1 cellular context compared by ENCODE assay signal in the genomic region with DNA sequence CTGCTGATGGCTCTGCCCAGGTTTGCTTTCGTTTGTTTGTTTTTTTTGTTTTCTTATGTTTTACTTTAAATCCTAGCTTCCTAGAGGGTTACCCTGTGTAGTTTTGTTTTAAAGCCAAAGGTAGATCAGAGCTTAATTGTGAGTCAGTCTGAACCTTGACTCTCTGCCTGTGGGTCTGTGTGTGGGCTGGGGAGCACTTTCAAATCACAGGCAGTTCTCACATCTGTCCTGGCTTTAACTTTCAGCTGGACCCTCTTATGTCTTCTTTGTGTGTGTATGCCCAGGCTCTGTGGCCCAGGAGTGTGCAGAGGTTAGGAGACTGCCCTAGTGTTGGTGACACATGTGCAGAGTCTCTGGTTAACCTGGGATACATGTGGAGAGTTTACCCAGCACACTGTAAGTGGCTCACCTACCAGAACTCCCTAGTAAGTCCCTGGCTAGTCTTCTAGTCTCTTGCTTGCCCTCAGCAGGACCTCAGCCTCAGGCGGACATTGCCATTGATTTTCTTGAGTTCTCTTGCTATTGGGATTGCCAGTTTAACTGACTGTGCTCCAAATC.
TF ChIP-seq lines count a peak whose summit lies in the region.

No MANE protein-coding gene starts in this region.

TF ChIP-seq in HepG2, 621 proteins besides CTCF, POLR2A, EP300 and RAD21 (continued from another document):
- TF ChIP-seq, protein P1, sequence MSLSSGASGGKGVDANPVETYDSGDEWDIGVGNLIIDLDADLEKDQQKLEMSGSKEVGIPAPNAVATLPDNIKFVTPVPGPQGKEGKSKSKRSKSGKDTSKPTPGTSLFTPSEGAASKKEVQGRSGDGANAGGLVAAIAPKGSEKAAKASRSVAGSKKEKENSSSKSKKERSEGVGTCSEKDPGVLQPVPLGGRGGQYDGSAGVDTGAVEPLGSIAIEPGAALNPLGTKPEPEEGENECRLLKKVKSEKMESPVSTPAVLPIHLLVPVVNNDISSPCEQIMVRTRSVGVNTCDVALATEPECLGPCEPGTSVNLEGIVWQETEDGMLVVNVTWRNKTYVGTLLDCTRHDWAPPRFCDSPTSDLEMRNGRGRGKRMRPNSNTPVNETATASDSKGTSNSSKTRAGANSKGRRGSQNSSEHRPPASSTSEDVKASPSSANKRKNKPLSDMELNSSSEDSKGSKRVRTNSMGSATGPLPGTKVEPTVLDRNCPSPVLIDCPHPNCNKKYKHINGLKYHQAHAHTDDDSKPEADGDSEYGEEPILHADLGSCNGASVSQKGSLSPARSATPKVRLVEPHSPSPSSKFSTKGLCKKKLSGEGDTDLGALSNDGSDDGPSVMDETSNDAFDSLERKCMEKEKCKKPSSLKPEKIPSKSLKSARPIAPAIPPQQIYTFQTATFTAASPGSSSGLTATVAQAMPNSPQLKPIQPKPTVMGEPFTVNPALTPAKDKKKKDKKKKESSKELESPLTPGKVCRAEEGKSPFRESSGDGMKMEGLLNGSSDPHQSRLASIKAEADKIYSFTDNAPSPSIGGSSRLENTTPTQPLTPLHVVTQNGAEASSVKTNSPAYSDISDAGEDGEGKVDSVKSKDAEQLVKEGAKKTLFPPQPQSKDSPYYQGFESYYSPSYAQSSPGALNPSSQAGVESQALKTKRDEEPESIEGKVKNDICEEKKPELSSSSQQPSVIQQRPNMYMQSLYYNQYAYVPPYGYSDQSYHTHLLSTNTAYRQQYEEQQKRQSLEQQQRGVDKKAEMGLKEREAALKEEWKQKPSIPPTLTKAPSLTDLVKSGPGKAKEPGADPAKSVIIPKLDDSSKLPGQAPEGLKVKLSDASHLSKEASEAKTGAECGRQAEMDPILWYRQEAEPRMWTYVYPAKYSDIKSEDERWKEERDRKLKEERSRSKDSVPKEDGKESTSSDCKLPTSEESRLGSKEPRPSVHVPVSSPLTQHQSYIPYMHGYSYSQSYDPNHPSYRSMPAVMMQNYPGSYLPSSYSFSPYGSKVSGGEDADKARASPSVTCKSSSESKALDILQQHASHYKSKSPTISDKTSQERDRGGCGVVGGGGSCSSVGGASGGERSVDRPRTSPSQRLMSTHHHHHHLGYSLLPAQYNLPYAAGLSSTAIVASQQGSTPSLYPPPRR (CRISPR knock-in tag; IDR thresholded peaks at IDR 0.05; ENCODE audit: borderline replicate concordance): no peak
- TF ChIP-seq PHF21A (CRISPR knock-in tag; IDR thresholded peaks at IDR 0.05) (peak; percentile 49; the same call in 1 of the 2 replicates), ZNF17 (CRISPR knock-in tag; IDR thresholded peaks at IDR 0.05) (no peak), SALL1 (CRISPR knock-in tag; IDR thresholded peaks at IDR 0.05) (no peak)
- TF ChIP-seq, protein P2, sequence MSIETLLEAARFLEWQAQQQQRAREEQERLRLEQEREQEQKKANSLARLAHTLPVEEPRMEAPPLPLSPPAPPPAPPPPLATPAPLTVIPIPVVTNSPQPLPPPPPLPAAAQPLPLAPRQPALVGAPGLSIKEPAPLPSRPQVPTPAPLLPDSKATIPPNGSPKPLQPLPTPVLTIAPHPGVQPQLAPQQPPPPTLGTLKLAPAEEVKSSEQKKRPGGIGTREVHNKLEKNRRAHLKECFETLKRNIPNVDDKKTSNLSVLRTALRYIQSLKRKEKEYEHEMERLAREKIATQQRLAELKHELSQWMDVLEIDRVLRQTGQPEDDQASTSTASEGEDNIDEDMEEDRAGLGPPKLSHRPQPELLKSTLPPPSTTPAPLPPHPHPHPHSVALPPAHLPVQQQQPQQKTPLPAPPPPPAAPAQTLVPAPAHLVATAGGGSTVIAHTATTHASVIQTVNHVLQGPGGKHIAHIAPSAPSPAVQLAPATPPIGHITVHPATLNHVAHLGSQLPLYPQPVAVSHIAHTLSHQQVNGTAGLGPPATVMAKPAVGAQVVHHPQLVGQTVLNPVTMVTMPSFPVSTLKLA (IDR thresholded peaks at IDR 0.05): peak; percentile 67
